ENCODE assay signal across 8 cellular contexts in the genomic region with DNA sequence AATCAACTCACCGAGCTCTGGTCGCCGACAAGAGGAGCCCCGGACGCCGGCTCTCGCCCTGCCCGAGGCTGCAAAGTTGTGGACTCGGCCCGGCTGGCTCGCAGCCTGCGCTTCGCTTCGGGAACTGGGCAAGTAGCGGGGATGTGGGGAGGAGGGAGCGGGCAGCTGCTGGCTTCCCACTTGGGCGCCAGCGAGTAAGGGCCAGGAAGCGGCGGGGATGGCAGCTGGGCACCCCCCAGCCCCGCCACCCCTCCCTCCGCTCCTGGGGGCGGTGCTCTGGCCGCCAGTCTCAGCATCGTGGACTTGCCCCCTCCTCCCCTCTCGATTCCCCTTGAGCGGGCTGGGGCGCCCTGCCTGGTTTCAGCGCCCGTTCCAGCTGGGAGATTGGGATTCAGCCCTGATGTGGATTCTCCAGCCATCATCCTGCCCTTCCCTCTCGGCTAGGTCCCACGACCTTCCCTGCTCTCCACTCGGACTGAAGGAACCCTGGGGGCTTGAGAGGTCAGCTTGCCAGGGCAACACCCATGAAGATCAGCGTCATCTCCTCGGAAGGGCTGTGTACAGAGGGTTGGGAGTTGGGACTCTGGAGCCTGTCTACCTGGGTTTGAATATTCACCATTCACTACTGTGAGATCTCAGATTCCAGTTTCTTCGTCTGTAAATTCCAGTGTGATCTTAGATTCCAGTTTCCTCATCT. TPM values are rescaled to one million over a fixed set of nuclear protein-coding genes. Genes with fewer than 3 reads are reported as not detected.
DNase-seq lines count a peak whose midpoint lies in the region; ATAC-seq, FAIRE-seq and TF ChIP-seq lines count a peak whose summit lies in the region.

A gene with protein sequence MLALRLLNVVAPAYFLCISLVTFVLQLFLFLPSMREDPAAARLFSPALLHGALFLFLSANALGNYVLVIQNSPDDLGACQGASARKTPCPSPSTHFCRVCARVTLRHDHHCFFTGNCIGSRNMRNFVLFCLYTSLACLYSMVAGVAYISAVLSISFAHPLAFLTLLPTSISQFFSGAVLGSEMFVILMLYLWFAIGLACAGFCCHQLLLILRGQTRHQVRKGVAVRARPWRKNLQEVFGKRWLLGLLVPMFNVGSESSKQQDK (minus strand): TSS at position 200 of the 697 bp plus-strand sequence. CDS start 2,053 bp downstream, outside the sequence.

- no peak within 1 kb of the TSS for H4K5ac ChIP-seq in IMR-90 (ENCODE audit: low read depth, low read length)
- H4K5ac ChIP-seq in mesendoderm (ENCODE audit: low read length), result no peak within 1 kb of the TSS

- in situ Hi-C loops in IMR-90 (cut with MboI; ENCODE audit: low sequenced_read_pairs), result no loop called here
- in situ Hi-C loops in GM12878 (cut with MboI), result no loop called here

- SMC1A ChIA-PET in GM12878 (lab: Charles Lee; ENCODE audit: uncharacterized antibody, unreplicated experiment), result interaction anchor here (1.0 kb wide), 1 partner anchor 78 kb away, joined by 3 read pairs; no protein-coding TSS in a partner anchor

- H2BK15ac ChIP-seq in IMR-90 (ENCODE audit: low read depth, low read length), result no peak within 1 kb of the TSS
- no peak within 1 kb of the TSS for H2BK15ac ChIP-seq in mesendoderm (replicated peaks; ENCODE audit: low read depth)

- no peak within 1 kb of the TSS for H2BK20ac ChIP-seq in IMR-90 (ENCODE audit: low read depth, low read length)

- H2AFZ ChIP-seq in ACC112 (ENCODE audit: low read length, unreplicated experiment), result peak within 1 kb of the TSS; percentile 10
- peak within 1 kb of the TSS; percentile 72 for H2AFZ ChIP-seq in IMR-90 (replicated peaks; ENCODE audit: low read length, poor library complexity)
- H2AFZ ChIP-seq in GM12878 (ENCODE audit: control insufficient read depth, low read depth, low read length), result no peak within 1 kb of the TSS

- no peak within 1 kb of the TSS; the same call in 1 of the 2 replicates for H3K4me2 ChIP-seq in IMR-90 (ENCODE audit: low read depth, low read length)
- peak within 1 kb of the TSS; percentile 38; the same call in 1 of the 2 replicates for H3K4me2 ChIP-seq in GM12878 (ENCODE audit: control insufficient read depth, insufficient read depth)
- H3K4me2 ChIP-seq in mesendoderm (ENCODE audit: low read length), result peak within 1 kb of the TSS; percentile 97

- H3K36me3 ChIP-seq in ACC112 (ENCODE audit: insufficient read depth, low read length) (no peaks in the 10 kb centered on the region), IMR-90 (ENCODE audit: control insufficient read depth, insufficient read depth, low read length) (no peaks in the 10 kb centered on the region), GM12878 (ENCODE audit: control insufficient read depth in 2 of 2, insufficient read depth in 2 of 2, low read length in 1 of 2) (no peaks in the 10 kb centered on the region), mesendoderm (ENCODE audit: control insufficient read depth, insufficient read depth, low read length) (no peaks in the 10 kb centered on the region)

- H2AK5ac ChIP-seq in IMR-90 (ENCODE audit: low read depth, low read length) (no peak within 1 kb of the TSS), mesendoderm (ENCODE audit: low read length) (no peak within 1 kb of the TSS)

- no peak for TF ChIP-seq EP300 in GM12878 (IDR thresholded peaks at IDR 0.05; ENCODE audit: borderline replicate concordance in 1 of 2, control insufficient read depth in 1 of 2, low read depth in 2 of 2, low read length in 2 of 2)

- H3K23ac ChIP-seq in IMR-90 (ENCODE audit: low read depth, low read length) (no peak within 1 kb of the TSS), mesendoderm (ENCODE audit: low read length) (no peak within 1 kb of the TSS)

- H3K36me3 Mint-ChIP-seq in activated T-helper 2 cell treated with anti-CD3 and anti-CD28 coated beads, Interferon-gamma antibody, Interleukin-2, Interleukin-4, amounts not matched to agents 10 μg/mL and 5 μg/mL and 100 μg/mL, durations not matched to agents 14 hours and 24 hours and 36 hours (ENCODE audit: low read depth), result no peaks in the 10 kb centered on the region

- CTCF ChIA-PET in IMR-90 (lab: Yijun Ruan, JAX), result interaction anchor here (1.5 kb wide), 1 partner anchor 10 kb away, joined by 4 read pairs; no protein-coding TSS in a partner anchor
- CTCF ChIA-PET in GM12878 (lab: Yijun Ruan, JAX), result interaction anchor here (1.3 to 4.9 kb wide), 4 partner anchors 9 to 174 kb away, joined by 3 to 37 read pairs (median 6); partner anchors contain the start of gene TMEM63C

- H3K4me1 ChIP-seq in ACC112 (ENCODE audit: control insufficient read depth, insufficient read depth, low read length, unreplicated experiment), result no peaks in the 10 kb centered on the region
- H3K4me1 ChIP-seq in IMR-90 (ENCODE audit: control insufficient read depth, insufficient read depth, low read length), result no peaks in the 10 kb centered on the region; the same call in 1 of the 2 replicates
- H3K4me1 ChIP-seq in GM12878 (ENCODE audit: control insufficient read depth, insufficient read depth, low read length), result no peaks in the 10 kb centered on the region
- H3K4me1 ChIP-seq in mesendoderm (ENCODE audit: control insufficient read depth, low read depth, low read length), result peaks cover 11% of the 10 kb centered on the region

- H3K4ac ChIP-seq in IMR-90 (ENCODE audit: low read depth, low read length) (no peak within 1 kb of the TSS), mesendoderm (ENCODE audit: low read depth, low read length) (no peak within 1 kb of the TSS)

- no peaks in the 10 kb centered on the region for H3K9me3 ChIP-seq in IMR-90 (ENCODE audit: control insufficient read depth, insufficient read depth, low read length)
- H3K9me3 ChIP-seq in GM12878 (replicated peaks; ENCODE audit: control insufficient read depth, insufficient read depth, low read length), result no peaks in the 10 kb centered on the region

- H3K27me3 ChIP-seq in ACC112 (ENCODE audit: insufficient read depth, low read length) (peaks cover 98% of the 10 kb centered on the region), IMR-90 (ENCODE audit: control insufficient read depth, insufficient read depth, low read length) (peaks cover 78% of the 10 kb centered on the region), GM12878 (replicated peaks in 1 of 2; ENCODE audit: control insufficient read depth in 2 of 2, insufficient read depth in 2 of 2, low read length in 1 of 2) (peaks cover 19 to 21% of the 10 kb centered on the region in 2 experiments), mesendoderm (ENCODE audit: insufficient read depth, low read length, poor library complexity) (no peaks in the 10 kb centered on the region)

- H3K9me3 Mint-ChIP-seq in activated T-helper 2 cell treated with anti-CD3 and anti-CD28 coated beads, Interferon-gamma antibody, Interleukin-2, Interleukin-4, amounts not matched to agents 10 μg/mL and 5 μg/mL and 100 μg/mL, durations not matched to agents 14 hours and 24 hours and 36 hours, result no peaks in the 10 kb centered on the region

- H3K4me3 ChIP-seq in ACC112 (ENCODE audit: low read depth, low read length) (peak within 1 kb of the TSS; percentile 66), IMR-90 (ENCODE audit: insufficient read depth, low read depth, low read length) (no peak within 1 kb of the TSS; the same call in 1 of the 2 replicates), GM12878 (no peak within 1 kb of the TSS), mesendoderm (ENCODE audit: low read length) (peak within 1 kb of the TSS; percentile 33)

- H3K4me1 Mint-ChIP-seq in activated T-helper 2 cell treated with anti-CD3 and anti-CD28 coated beads, Interferon-gamma antibody, Interleukin-2, Interleukin-4, amounts not matched to agents 10 μg/mL and 5 μg/mL and 100 μg/mL, durations not matched to agents 14 hours and 24 hours and 36 hours (ENCODE audit: low read depth), result peaks cover 12% of the 10 kb centered on the region

- no peak within 1 kb of the TSS for H3K4me3 Mint-ChIP-seq in activated T-helper 2 cell treated with anti-CD3 and anti-CD28 coated beads, Interferon-gamma antibody, Interleukin-2, Interleukin-4, amounts not matched to agents 10 μg/mL and 5 μg/mL and 100 μg/mL, durations not matched to agents 14 hours and 24 hours and 36 hours (ENCODE audit: low read depth)

- H2BK120ac ChIP-seq in IMR-90 (ENCODE audit: low read depth, low read length), result no peak within 1 kb of the TSS
- H2BK120ac ChIP-seq in mesendoderm (ENCODE audit: low read depth, low read length), result no peak within 1 kb of the TSS

- RAD21 ChIA-PET in GM12878 (lab: Charles Lee; ENCODE audit: unreplicated experiment), result no interaction called here

- WGBS in IMR-90 (ENCODE audit: extremely low coverage in 2 of 2, insufficient read length in 1 of 2), 2 experiments, result 1% methylated on average over 15 of the region's 36 CpGs; no CpG with 5 or more reads in 1 of the 2 experiments
- 4% methylated on average over 28 of the region's 36 CpGs for WGBS in GM12878 (ENCODE audit: insufficient coverage, insufficient replicate concordance, low lambda C conversion rate, missing lambda C conversion rate)
- WGBS in mesendoderm (ENCODE audit: extremely low coverage, insufficient coverage, low lambda C conversion rate), result no CpG with 5 or more reads among the region's 36 CpGs

- H3K9me1 ChIP-seq in IMR-90 (ENCODE audit: insufficient read depth, low read length), result no peaks in the 10 kb centered on the region

- H2AK9ac ChIP-seq in IMR-90 (replicated peaks; ENCODE audit: low read depth, low read length, poor library complexity), result no peak within 1 kb of the TSS

- no peak within 1 kb of the TSS for H3K27ac Mint-ChIP-seq in activated T-helper 2 cell treated with anti-CD3 and anti-CD28 coated beads, Interferon-gamma antibody, Interleukin-2, Interleukin-4, amounts not matched to agents 10 μg/mL and 5 μg/mL and 100 μg/mL, durations not matched to agents 14 hours and 24 hours and 36 hours

- H4K8ac ChIP-seq in IMR-90 (ENCODE audit: low read depth in 2 of 2, low read length in 2 of 2), result no peak within 1 kb of the TSS
- no peak within 1 kb of the TSS for H4K8ac ChIP-seq in mesendoderm (ENCODE audit: low read depth, low read length)

- H3K27me3 Mint-ChIP-seq in activated T-helper 2 cell treated with anti-CD3 and anti-CD28 coated beads, Interferon-gamma antibody, Interleukin-2, Interleukin-4, amounts not matched to agents 10 μg/mL and 5 μg/mL and 100 μg/mL, durations not matched to agents 14 hours and 24 hours and 36 hours (ENCODE audit: low read depth), result peaks cover 68% of the 10 kb centered on the region

- TF ChIP-seq POLR2A in IMR-90 (IDR thresholded peaks at IDR 0.05; ENCODE audit: low read depth, low read length) (no peak), GM12878 (IDR thresholded peaks at IDR 0.05; ENCODE audit: low read depth, low read length) (no peak)

- BruUV-seq in IMR-90 (replicated peaks; lab: Mats Ljungman, UMichigan), result no TSS peak
- BruUV-seq in GM12878 (replicated peaks; lab: Mats Ljungman, UMichigan), result no TSS peak

- dilution Hi-C loops in IMR-90 (cut with HindIII; ENCODE audit: low sequenced_read_pairs, unreplicated experiment), result no loop called here

- H4K20me1 ChIP-seq in IMR-90 (ENCODE audit: insufficient read depth, low read length) (no peaks in the 10 kb centered on the region), GM12878 (ENCODE audit: control insufficient read depth, insufficient read depth) (no peaks in the 10 kb centered on the region)

- intact Hi-C loops in IMR-90 (cut with micrococcal nuclease), result no loop called here
- intact Hi-C loops in GM12878 (cut with micrococcal nuclease; ENCODE audit: unreplicated experiment), result no loop called here
- intact Hi-C loops in left colon (cut with DNase I, micrococcal nuclease), result no loop called here
- intact Hi-C loops in activated T-helper 2 cell treated with anti-CD3 and anti-CD28 coated beads, Interferon-gamma antibody, Interleukin-2, Interleukin-4, amounts not matched to agents 10 μg/mL and 5 μg/mL and 100 μg/mL, durations not matched to agents 14 hours and 24 hours and 36 hours (cut with micrococcal nuclease), result loop anchor here (10.0 kb wide), 1 partner anchor 767 kb away; the partner anchor contains the start of gene ESRRB

- H3K79me1 ChIP-seq in IMR-90 (ENCODE audit: low read depth in 1 of 2, low read length in 2 of 2) (no peaks in the 10 kb centered on the region), mesendoderm (ENCODE audit: low read length) (no peaks in the 10 kb centered on the region)

- TF ChIP-seq CTCF in IMR-90 (conservative IDR thresholded peaks at IDR 0.05; ENCODE audit: low read depth, low read length) (no peak), GM12878 (IDR thresholded peaks at IDR 0.05 in 2 of 3, conservative IDR thresholded peaks at IDR 0.05 in 1 of 3; ENCODE audit: control insufficient read depth in 2 of 3, extremely low read depth in 1 of 3, insufficient read depth in 1 of 3, low read depth in 3 of 3, low read length in 3 of 3) (no peak)

- H3K18ac ChIP-seq in IMR-90 (ENCODE audit: low read depth, low read length) (no peak within 1 kb of the TSS), mesendoderm (ENCODE audit: low read length) (peak within 1 kb of the TSS; percentile 34)

- ATAC-seq in IMR-90 (ENCODE audit: low read depth) (peak; percentile 40), GM12878 (peak; percentile 9; the same call in 2 of the 3 replicates), left colon (no peak), GM19395 (IDR thresholded peaks at IDR 0.05; ENCODE audit: unreplicated experiment) (no peak)

- H4K91ac ChIP-seq in IMR-90 (ENCODE audit: insufficient read depth, low read depth, low read length), result no peak within 1 kb of the TSS

- no peaks in the 10 kb centered on the region for H3K79me2 ChIP-seq in ACC112 (ENCODE audit: control insufficient read depth, insufficient read depth, low read length, unreplicated experiment)
- H3K79me2 ChIP-seq in GM12878 (ENCODE audit: control insufficient read depth, insufficient read depth, low read length), result no peaks in the 10 kb centered on the region
- no peaks in the 10 kb centered on the region for H3K79me2 ChIP-seq in mesendoderm (ENCODE audit: control insufficient read depth, insufficient read depth, low read length)

- FAIRE-seq in GM12878 (lab: Jason Lieb, UNC), result no peak

- no peak within 1 kb of the TSS for H2BK5ac ChIP-seq in IMR-90 (ENCODE audit: low read depth, low read length, poor library complexity, severe bottlenecking)
- no peak within 1 kb of the TSS for H2BK5ac ChIP-seq in mesendoderm (ENCODE audit: low read length)

- TF ChIP-seq RAD21 in IMR-90 (IDR thresholded peaks at IDR 0.05; ENCODE audit: low read length), result no peak
- TF ChIP-seq RAD21 in GM12878 (IDR thresholded peaks at IDR 0.05; ENCODE audit: insufficient read depth, low read depth, low read length), result no peak

- no peak within 1 kb of the TSS for H3K27ac ChIP-seq in ACC112 (ENCODE audit: low read depth, low read length)
- no peak within 1 kb of the TSS for H3K27ac ChIP-seq in IMR-90 (ENCODE audit: insufficient read depth, low read length)
- H3K27ac ChIP-seq in GM12878 (ENCODE audit: control insufficient read depth, insufficient read depth), result no peak within 1 kb of the TSS
- H3K27ac ChIP-seq in mesendoderm (ENCODE audit: low read depth, low read length), result no peak within 1 kb of the TSS

- DNase-seq in IMR-90, result no peak
- no peak for DNase-seq in GM12878 (ENCODE audit: low read depth, low spot score)
- DNase-seq in mesendoderm, result peak; percentile 74
- DNase-seq in effector CD4-positive, alpha-beta T cell, result no peak
- DNase-seq in left colon, result no peak
- DNase-seq in activated T-helper 2 cell treated with anti-CD3 and anti-CD28 coated beads, Interferon-gamma antibody, Interleukin-2, Interleukin-4, amounts not matched to agents 10 μg/mL and 5 μg/mL and 100 μg/mL, durations not matched to agents 14 hours and 24 hours and 36 hours (ENCODE audit: low spot score), result no peak

- POLR2A ChIA-PET in IMR-90 (lab: Charles Lee; ENCODE audit: unreplicated experiment) (no interaction called here), GM12878 (lab: Charles Lee) (no interaction called here)

- H3K56ac ChIP-seq in IMR-90 (ENCODE audit: extremely low read depth, insufficient read depth, low read length), result no peak within 1 kb of the TSS
- peak within 1 kb of the TSS; percentile 78 for H3K56ac ChIP-seq in mesendoderm (ENCODE audit: low read length)

- H3K14ac ChIP-seq in IMR-90 (replicated peaks; ENCODE audit: low read depth, low read length), result no peak within 1 kb of the TSS

- H3K9ac ChIP-seq in IMR-90 (ENCODE audit: low read depth, low read length) (no peak within 1 kb of the TSS), GM12878 (ENCODE audit: control insufficient read depth, insufficient read depth, low read length) (no peak within 1 kb of the TSS), mesendoderm (ENCODE audit: low read length) (peak within 1 kb of the TSS; percentile 50)

RNA-seq across cellular contexts. Expression of the gene that starts here (rescaled TPM):
- total RNA-seq in IMR-90 (2012; rRNA removed) (not detected in 2 replicates), GM12878 (2014; rRNA removed) (not detected in 2 replicates), GM12878 (2014; rRNA removed; fragmentation: Illumina TruSeq; extraction: Trizol) (not detected in 2 replicates), GM12878 (2021) (not detected in 2 replicates), left colon (not detected)
- polyA plus RNA-seq in IMR-90 (2012; rRNA removed) (not detected in 2 replicates), GM12878 (2011; rRNA removed) (not detected in 2 replicates), GM12878 (2014; fragmentation: Illumina TruSeq; extraction: Trizol) (not detected in 2 replicates), GM12878 (2014; fragmentation: Nextera tagmentation; extraction: Ambion mirVana) (not detected), GM12878 (2014; rRNA removed) (not detected in 2 replicates), GM12878 (2016; fragmentation: Nextera tagmentation; extraction: Ambion mirVana) (under 1 TPM in 1 of 2 experiments, not detected in 1; 0.06 TPM)
- not detected in 2 replicates for polyA plus RNA-seq in IMR-90 (2012; cell fraction: cytosol; rRNA removed)
- polyA plus RNA-seq in IMR-90 (2012; cell fraction: nucleus; rRNA removed; ENCODE audit: low replicate concordance), result not detected in 2 replicates
- not detected in 2 replicates for total RNA-seq in GM12878 (2013; cell fraction: nucleolus; rRNA removed)
- polyA plus RNA-seq in GM12878 (2011; ENCODE audit: low read depth), result not detected
- 0.02 and 0.03 TPM in 2 replicates for polyA plus RNA-seq in GM12878 (2011; cell fraction: cytosol; rRNA removed)
- 0.03 and 0.04 TPM in 2 replicates for polyA plus RNA-seq in GM12878 (2011; cell fraction: nucleus; rRNA removed)
- polyA plus RNA-seq in GM12878 (2012), result not detected in 2 replicates
- 0.10 TPM in 1 of 2 replicates, not detected in the other for polyA minus RNA-seq in GM12878 (2011; rRNA and poly(A)+ RNA removed)
- polyA minus RNA-seq in GM12878 (2011; cell fraction: cytosol; rRNA and poly(A)+ RNA removed), result not detected in 2 replicates
- not detected in 2 replicates for polyA minus RNA-seq in GM12878 (2011; cell fraction: nucleus; rRNA and poly(A)+ RNA removed)
- 9.1 TPM for polyA plus RNA-seq in mesendoderm (2013, experiment 1 of 2)
- polyA plus RNA-seq in mesendoderm (2013, experiment 2 of 2), result 10.0 TPM
- not detected in 2 replicates for total RNA-seq in activated T-helper 2 cell treated with anti-CD3 and anti-CD28 coated beads, Interferon-gamma antibody, Interleukin-2, Interleukin-4, amounts not matched to agents 10 μg/mL and 5 μg/mL and 100 μg/mL, durations not matched to agents 14 hours and 24 hours and 36 hours

Comparison
In these comparisons a context has a peak if more than half of its experiments do, and no peak if none do; other contexts are left out.
1. Peak in ATAC-seq in IMR-90; RNA of the gene not detected or under 1 TPM.
2. Peak in ATAC-seq and H3K4me2 ChIP-seq in GM12878; RNA of the gene not detected or under 1 TPM.
3. H3K4me3 ChIP-seq: peak in ACC112 (single experiment) and mesendoderm (single experiment); none in IMR-90 (single experiment) and GM12878 (single experiment).